ENCODE assay signal across 18 cellular contexts in genomic region chr9:4259489-4259888, GRCh38.
"Had no signal": no experiment of that assay in that cellular context is flagged by ENCODE, and none has a peak within 500 bp of the region (broad histone marks: within the 10 kb centered on the region; RNA-seq: fewer than 3 reads in every experiment).

No MANE protein-coding gene starts in this region.

- H3K27ac Mint-ChIP-seq: activated CD4-positive, alpha-beta T cell treated with anti-CD3 and anti-CD28 coated beads for 36 hours; activated naive CD8-positive, alpha-beta T cell; endodermal cell; memory B cell; naive thymus-derived CD8-positive, alpha-beta T cell; stimulated activated naive CD8-positive, alpha-beta T cell treated with anti-CD3 and anti-CD28 coated beads, Interleukin-15, amount 100 ng/mL, for 72 hours; T-cell; WTC11 had no signal

- H3K4me3 ChIP-seq: colonic mucosa, smooth muscle cell, suprapubic skin, transverse colon had no signal

- H3K4me1 ChIP-seq: colonic mucosa, suprapubic skin, transverse colon had no signal

- H3K27me3 ChIP-seq: colonic mucosa, suprapubic skin, transverse colon had no signal

- H3K4me3 Mint-ChIP-seq: activated CD4-positive, alpha-beta T cell treated with anti-CD3 and anti-CD28 coated beads for 36 hours; activated naive CD8-positive, alpha-beta T cell; endodermal cell; memory B cell; naive thymus-derived CD8-positive, alpha-beta T cell; stimulated activated naive CD8-positive, alpha-beta T cell treated with anti-CD3 and anti-CD28 coated beads, Interleukin-15, amount 100 ng/mL, for 72 hours; T-cell; WTC11 had no signal

- H3K27me3 Mint-ChIP-seq: activated naive CD8-positive, alpha-beta T cell; stimulated activated naive CD8-positive, alpha-beta T cell treated with anti-CD3 and anti-CD28 coated beads, Interleukin-15, amount 100 ng/mL, for 72 hours; T-cell had no signal

- H3K4me2 ChIP-seq: smooth muscle cell had no signal

- H3K36me3 ChIP-seq: colonic mucosa, suprapubic skin had no signal

- H3K27ac ChIP-seq: colonic mucosa, suprapubic skin, transverse colon had no signal

- H3K9me3 ChIP-seq: colonic mucosa had no signal

- H3K36me3 Mint-ChIP-seq: memory B cell, T-cell had no signal

- ATAC-seq: activated CD4-positive, alpha-beta T cell treated with anti-CD3 and anti-CD28 coated beads for 36 hours; left ventricle myocardium superior; naive thymus-derived CD8-positive, alpha-beta T cell; sciatic nerve; stimulated activated naive CD8-positive, alpha-beta T cell treated with anti-CD3 and anti-CD28 coated beads, Interleukin-15, amount 100 ng/mL, for 72 hours; T-cell; WTC11 had no signal

- H3K4me1 Mint-ChIP-seq: activated CD4-positive, alpha-beta T cell treated with anti-CD3 and anti-CD28 coated beads for 36 hours; memory B cell; stimulated activated naive CD8-positive, alpha-beta T cell treated with anti-CD3 and anti-CD28 coated beads, Interleukin-15, amount 100 ng/mL, for 72 hours; T-cell had no signal

- DNase-seq: activated CD4-positive, alpha-beta T cell treated with anti-CD3 and anti-CD28 coated beads for 36 hours; activated CD4-positive, alpha-beta T cell treated with anti-CD3 and anti-CD28 coated beads, Interleukin-2, amount 50 U/mL, for 48 hours; central memory CD4-positive, alpha-beta T cell; colonic mucosa; endodermal cell; foreskin melanocyte; left ventricle myocardium superior; naive thymus-derived CD8-positive, alpha-beta T cell; stimulated activated CD4-positive, alpha-beta T cell treated with anti-CD3 and anti-CD28 coated beads, Interleukin-4, amount 100 ng/mL, for 1 hour; stimulated activated naive CD8-positive, alpha-beta T cell treated with anti-CD3 and anti-CD28 coated beads, Interleukin-15, amount 100 ng/mL, for 72 hours; T-cell; transverse colon had no signal
